Comparison of ENCODE assay signal across 20 cellular contexts in the genomic region with DNA sequence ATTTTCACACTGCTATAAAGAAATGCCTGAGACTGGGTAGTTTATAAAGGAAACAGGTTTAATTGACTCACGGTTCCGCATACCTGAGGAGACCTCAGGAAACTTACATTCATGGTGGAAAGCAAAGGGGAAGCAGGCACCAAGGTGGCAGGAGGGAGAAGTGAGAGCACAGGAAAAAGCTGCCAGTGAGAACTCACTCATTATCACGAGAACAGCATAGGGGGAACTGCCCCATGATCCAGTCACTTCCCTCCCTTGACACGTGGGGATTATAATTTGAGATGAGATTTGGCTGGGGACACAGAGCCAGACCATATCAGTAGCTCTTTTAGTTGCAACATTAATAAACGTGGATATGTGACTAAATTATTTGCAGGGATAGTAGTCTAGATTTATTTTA. TPM values are rescaled to one million over a fixed set of nuclear protein-coding genes. Genes with fewer than 3 reads are reported as not detected.
DNase-seq lines count a peak whose midpoint lies in the region; ATAC-seq and TF ChIP-seq lines count a peak whose summit lies in the region.
"Had no signal": no experiment of that assay in that cellular context is flagged by ENCODE, and none has a peak within 500 bp of the region (broad histone marks: within the 10 kb centered on the region; RNA-seq: fewer than 3 reads in every experiment).

No MANE protein-coding gene starts in this region.

- H3K27me3 Mint-ChIP-seq in activated T-cell treated with anti-CD3 and anti-CD28 coated beads, Interleukin-2, amount 50 U/mL, for 72 hours (ENCODE audit: low read depth), result no peaks in the 10 kb centered on the region
- H3K27me3 Mint-ChIP-seq in activated T-helper 17 cell treated with anti-CD3 and anti-CD28 coated beads, Interleukin-2, amount 50 U/mL, for 72 hours, result no peaks in the 10 kb centered on the region
- H3K27me3 Mint-ChIP-seq: CD4-positive, alpha-beta memory T cell had no signal

- no peaks in the 10 kb centered on the region for H3K9me3 Mint-ChIP-seq in activated T-cell treated with anti-CD3 and anti-CD28 coated beads, Interleukin-2, amount 50 U/mL, for 72 hours
- no peaks in the 10 kb centered on the region for H3K9me3 Mint-ChIP-seq in activated T-helper 17 cell treated with anti-CD3 and anti-CD28 coated beads, Interleukin-2, amount 50 U/mL, for 72 hours

- H2AK5ac ChIP-seq in IMR-90 (ENCODE audit: low read depth, low read length), result peak overlapping the region; percentile 81

- peak overlapping the region; percentile 76 for H3K4ac ChIP-seq in IMR-90 (ENCODE audit: low read depth, low read length)

- TF ChIP-seq RAD21 in IMR-90 (IDR thresholded peaks at IDR 0.05; ENCODE audit: low read length), result no peak

- H3K4me1 ChIP-seq in IMR-90 (ENCODE audit: control insufficient read depth, insufficient read depth, low read length) (peaks cover 17% of the 10 kb centered on the region), osteoblast (ENCODE audit: insufficient read depth, low read length) (peaks cover 40% of the 10 kb centered on the region)

- H2BK15ac ChIP-seq in IMR-90 (ENCODE audit: low read depth, low read length), result peak overlapping the region; percentile 71; the same call in 2 of the 3 replicates

- H3K27ac ChIP-seq in IMR-90 (ENCODE audit: insufficient read depth, low read length) (peak overlapping the region; percentile 23; the same call in 1 of the 2 replicates), osteoblast (ENCODE audit: low read depth, low read length) (peak overlapping the region; percentile 43)
- H3K27ac ChIP-seq: coronary artery, right lobe of liver had no signal

- no peak overlapping the region for H2AFZ ChIP-seq in IMR-90 (replicated peaks; ENCODE audit: low read length, poor library complexity)
- H2AFZ ChIP-seq in osteoblast (ENCODE audit: low read length), result no peak overlapping the region

- no peak overlapping the region for H3K9ac ChIP-seq in IMR-90 (ENCODE audit: low read depth, low read length)

- no peak for TF ChIP-seq POLR2A in IMR-90 (IDR thresholded peaks at IDR 0.05; ENCODE audit: low read depth, low read length)

- H4K8ac ChIP-seq in IMR-90 (ENCODE audit: low read depth in 2 of 2, low read length in 2 of 2), result peak overlapping the region; percentile 54 to 85; a peak in 3 of 4 replicates

- H2BK120ac ChIP-seq in IMR-90 (ENCODE audit: low read depth, low read length), result peak overlapping the region; percentile 92

- WGBS in IMR-90 (ENCODE audit: extremely low coverage in 2 of 2, insufficient read length in 1 of 2), 2 experiments, result no CpG with 5 or more reads among the region's 5 CpGs

- in situ Hi-C loops in IMR-90 (cut with MboI; ENCODE audit: low sequenced_read_pairs), result no loop called here

- H3K4me3 ChIP-seq in IMR-90 (ENCODE audit: insufficient read depth, low read depth, low read length), result no peak overlapping the region
- H3K4me3 ChIP-seq in osteoblast (ENCODE audit: insufficient read depth, low read length), result no peak overlapping the region
- H3K4me3 ChIP-seq: coronary artery, gastrocnemius medialis, right lobe of liver had no signal

- peaks cover 22% of the 10 kb centered on the region for H3K4me1 Mint-ChIP-seq in activated T-cell treated with anti-CD3 and anti-CD28 coated beads, Interleukin-2, amount 50 U/mL, for 72 hours (ENCODE audit: low read depth)
- peaks cover 8% of the 10 kb centered on the region for H3K4me1 Mint-ChIP-seq in activated T-helper 17 cell treated with anti-CD3 and anti-CD28 coated beads, Interleukin-2, amount 50 U/mL, for 72 hours

- H2AK9ac ChIP-seq in IMR-90 (replicated peaks; ENCODE audit: low read depth, low read length, poor library complexity), result no peak overlapping the region

- intact Hi-C loops in IMR-90 (cut with micrococcal nuclease), result loop anchor here (5.0 kb wide), 2 partner anchors 37 to 77 kb away; no protein-coding TSS in a partner anchor

- H3K27me3 ChIP-seq in IMR-90 (ENCODE audit: control insufficient read depth, insufficient read depth, low read length) (no peaks in the 10 kb centered on the region), osteoblast (ENCODE audit: insufficient read depth, low read length) (no peaks in the 10 kb centered on the region)
- H3K27me3 ChIP-seq: gastrocnemius medialis, right lobe of liver had no signal

- CTCF ChIA-PET in IMR-90 (lab: Yijun Ruan, JAX), result interaction anchor here (0.6 kb wide), 2 partner anchors 44 to 85 kb away, joined by 4 to 5 read pairs; no protein-coding TSS in a partner anchor

- peak overlapping the region; percentile 97 for H2BK5ac ChIP-seq in IMR-90 (ENCODE audit: low read depth, low read length, poor library complexity, severe bottlenecking)

- peaks cover 15% of the 10 kb centered on the region for H3K79me2 ChIP-seq in osteoblast (ENCODE audit: insufficient read depth, low read length)

- H3K23ac ChIP-seq in IMR-90 (ENCODE audit: low read depth, low read length), result peak overlapping the region; percentile 80

- H4K20me1 ChIP-seq in IMR-90 (ENCODE audit: insufficient read depth, low read length) (no peaks in the 10 kb centered on the region), osteoblast (ENCODE audit: insufficient read depth, low read length) (no peaks in the 10 kb centered on the region)

- POLR2A ChIA-PET in IMR-90 (lab: Charles Lee; ENCODE audit: unreplicated experiment), result interaction anchor here (0.6 kb wide), 1 partner anchor 123 kb away, joined by 4 read pairs; no protein-coding TSS in a partner anchor

- H3K27ac Mint-ChIP-seq in activated T-cell treated with anti-CD3 and anti-CD28 coated beads, Interleukin-2, amount 50 U/mL, for 72 hours, result peak overlapping the region; percentile 8
- peak overlapping the region; percentile 69 for H3K27ac Mint-ChIP-seq in activated T-helper 17 cell treated with anti-CD3 and anti-CD28 coated beads, Interleukin-2, amount 50 U/mL, for 72 hours

- peak overlapping the region; percentile 81 for H4K91ac ChIP-seq in IMR-90 (ENCODE audit: insufficient read depth, low read depth, low read length)

- H3K4me2 ChIP-seq in IMR-90 (ENCODE audit: low read depth, low read length) (no peak overlapping the region), osteoblast (ENCODE audit: insufficient read depth, low read length) (no peak overlapping the region)

- no peak for TF ChIP-seq CTCF in IMR-90 (conservative IDR thresholded peaks at IDR 0.05; ENCODE audit: low read depth, low read length)
- TF ChIP-seq CTCF in osteoblast (IDR thresholded peaks at IDR 0.05; ENCODE audit: extremely low read depth, low read depth, low read length), result no peak

- no peak for DNase-seq in activated T-cell treated with anti-CD3 and anti-CD28 coated beads, Interleukin-2, amount 50 U/mL, for 72 hours
- DNase-seq in activated T-cell treated with anti-CD3 and anti-CD28 coated beads, Interleukin-2, amount 50 U/mL, for 1 hour, result no peak
- no peak for DNase-seq in IMR-90
- DNase-seq in osteoblast (ENCODE audit: insufficient read length, low spot score, missing footprints), result no peak
- no peak for DNase-seq in mesenteric fat pad (ENCODE audit: low spot score)
- DNase-seq: activated CD4-positive, CD25-positive, alpha-beta regulatory T cell treated with anti-CD3 and anti-CD28 coated beads, Interleukin-2, amount 50 U/mL, for 72 hours; activated gamma-delta T cell; CD4-positive, alpha-beta memory T cell; DMS79 treated with DMSO at 0.1 percent for 48 hours; gastrocnemius medialis; left colon; NCI-H748 treated with DMSO at 0.1 percent for 48 hours; right lobe of liver; RPMI8226; T-helper 2 cell had no signal

- H3K79me1 ChIP-seq in IMR-90 (ENCODE audit: low read depth in 1 of 2, low read length in 2 of 2), result peaks cover 22 to 49% of the 10 kb centered on the region in 2 experiments

- H4K5ac ChIP-seq in IMR-90 (ENCODE audit: low read depth, low read length), result peak overlapping the region; percentile 94

- dilution Hi-C loops in IMR-90 (cut with HindIII; ENCODE audit: low sequenced_read_pairs, unreplicated experiment), result no loop called here

- H3K14ac ChIP-seq in IMR-90 (replicated peaks; ENCODE audit: low read depth, low read length), result peak overlapping the region; percentile 74

- peak overlapping the region; percentile 89 for H2BK20ac ChIP-seq in IMR-90 (ENCODE audit: low read depth, low read length)

- H3K9me1 ChIP-seq in IMR-90 (ENCODE audit: insufficient read depth, low read length), result peaks cover 2% of the 10 kb centered on the region

- ATAC-seq in activated T-cell treated with anti-CD3 and anti-CD28 coated beads, Interleukin-2, amount 50 U/mL, for 72 hours (replicated peaks in 1 of 2), result no peak
- ATAC-seq in IMR-90 (ENCODE audit: low read depth) (no peak), GM18502 (IDR thresholded peaks at IDR 0.05; ENCODE audit: poor library complexity, unreplicated experiment) (no peak), GM21447 (IDR thresholded peaks at IDR 0.05; ENCODE audit: unreplicated experiment) (no peak)
- no peak for ATAC-seq in activated T-helper 17 cell treated with anti-CD3 and anti-CD28 coated beads, Interleukin-2, amount 50 U/mL, for 72 hours (replicated peaks)
- ATAC-seq: gastrocnemius medialis, left colon, right lobe of liver had no signal

- peak overlapping the region; percentile 81 for H3K18ac ChIP-seq in IMR-90 (ENCODE audit: low read depth, low read length)

- H3K36me3 ChIP-seq in IMR-90 (ENCODE audit: control insufficient read depth, insufficient read depth, low read length) (peaks cover 6% of the 10 kb centered on the region), osteoblast (ENCODE audit: insufficient read depth, low read length) (peaks cover 10% of the 10 kb centered on the region)
- H3K36me3 ChIP-seq: gastrocnemius medialis, right lobe of liver had no signal

- no peak overlapping the region for H3K56ac ChIP-seq in IMR-90 (ENCODE audit: extremely low read depth, insufficient read depth, low read length)

- H3K36me3 Mint-ChIP-seq in activated T-cell treated with anti-CD3 and anti-CD28 coated beads, Interleukin-2, amount 50 U/mL, for 72 hours (ENCODE audit: insufficient read depth in 2 of 2), result peaks cover 7 to 8% of the 10 kb centered on the region in 2 donors
- peaks cover 42% of the 10 kb centered on the region for H3K36me3 Mint-ChIP-seq in activated T-helper 17 cell treated with anti-CD3 and anti-CD28 coated beads, Interleukin-2, amount 50 U/mL, for 72 hours (ENCODE audit: low read depth)

- no peak overlapping the region for H3K4me3 Mint-ChIP-seq in activated T-cell treated with anti-CD3 and anti-CD28 coated beads, Interleukin-2, amount 50 U/mL, for 72 hours
- H3K4me3 Mint-ChIP-seq in activated T-helper 17 cell treated with anti-CD3 and anti-CD28 coated beads, Interleukin-2, amount 50 U/mL, for 72 hours, result no peak overlapping the region
- H3K4me3 Mint-ChIP-seq: CD4-positive, alpha-beta memory T cell had no signal

- BruUV-seq in IMR-90 (replicated peaks; lab: Mats Ljungman, UMichigan), result no TSS peak

- H3K9me3 ChIP-seq in IMR-90 (ENCODE audit: control insufficient read depth, insufficient read depth, low read length), result no peaks in the 10 kb centered on the region
- H3K9me3 ChIP-seq in osteoblast (ENCODE audit: low read depth, low read length), result no peaks in the 10 kb centered on the region
- H3K9me3 ChIP-seq: gastrocnemius medialis, right lobe of liver had no signal

RNA-seq across cellular contexts. Expression of gene KCTD4, which starts 4.3 kb away (rescaled TPM):
- not detected for total RNA-seq in activated T-cell treated with anti-CD3 and anti-CD28 coated beads, Interleukin-2, amount 50 U/mL, for 72 hours
- total RNA-seq in IMR-90 (2012; rRNA removed) (0.56 and 0.72 TPM in 2 replicates), osteoblast (under 0.01 TPM in 2 replicates), mesenteric fat pad (not detected)
- 0.40 and 0.53 TPM in 2 replicates for polyA plus RNA-seq in IMR-90 (2012; rRNA removed)
- 0.05 and 0.08 TPM in 2 replicates for polyA plus RNA-seq in IMR-90 (2012; cell fraction: cytosol; rRNA removed)
- polyA plus RNA-seq in IMR-90 (2012; cell fraction: nucleus; rRNA removed; ENCODE audit: low replicate concordance), result 0.03 and 0.25 TPM in 2 replicates
- not detected for total RNA-seq in activated T-helper 17 cell treated with anti-CD3 and anti-CD28 coated beads, Interleukin-2, amount 50 U/mL, for 72 hours
- total RNA-seq: CD4-positive, alpha-beta memory T cell; gastrocnemius medialis; right lobe of liver; subcutaneous adipose tissue had no signal
